In the genomic region with DNA sequence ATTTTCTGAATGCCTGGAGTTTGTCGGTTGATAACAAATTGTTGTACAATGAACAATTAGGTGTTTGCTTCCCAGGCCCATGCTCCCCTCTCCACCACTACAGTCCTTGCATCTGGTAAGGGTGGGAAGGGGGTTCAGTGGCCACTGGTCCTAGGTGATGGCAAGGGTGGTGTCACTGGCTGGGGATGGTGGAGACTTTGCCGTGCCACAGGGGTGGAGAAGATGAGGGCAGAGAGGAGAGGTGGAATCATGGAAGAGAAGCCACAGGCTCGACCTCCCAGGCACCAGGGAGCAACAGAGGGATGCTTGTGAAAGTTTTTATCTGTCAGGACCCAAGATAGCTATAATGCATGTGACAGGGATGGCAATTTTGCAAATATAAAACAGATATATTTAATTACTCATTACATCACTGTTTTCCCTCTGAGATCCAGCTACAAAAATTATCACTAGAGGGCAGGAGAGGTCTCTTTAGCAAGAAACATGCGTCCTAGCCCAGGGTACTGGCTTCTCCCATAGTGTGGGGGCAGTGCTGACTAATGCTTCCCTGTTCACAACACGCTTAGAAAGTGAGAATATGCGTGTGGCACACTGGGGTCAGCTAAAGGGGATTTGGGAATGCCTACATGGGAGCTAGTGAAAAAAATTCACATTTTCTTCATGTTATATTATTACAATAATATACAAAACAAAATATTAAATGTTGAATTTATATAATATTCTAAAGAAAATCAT, we compare ENCODE assay signal across 1 cellular context.
TF ChIP-seq lines count a peak whose summit lies in the region.

No MANE protein-coding gene starts in this region.

TF ChIP-seq in K562, 482 proteins besides CTCF, POLR2A, EP300 and RAD21 (continued from another document and continues in another):
- TF ChIP-seq, protein P1, sequence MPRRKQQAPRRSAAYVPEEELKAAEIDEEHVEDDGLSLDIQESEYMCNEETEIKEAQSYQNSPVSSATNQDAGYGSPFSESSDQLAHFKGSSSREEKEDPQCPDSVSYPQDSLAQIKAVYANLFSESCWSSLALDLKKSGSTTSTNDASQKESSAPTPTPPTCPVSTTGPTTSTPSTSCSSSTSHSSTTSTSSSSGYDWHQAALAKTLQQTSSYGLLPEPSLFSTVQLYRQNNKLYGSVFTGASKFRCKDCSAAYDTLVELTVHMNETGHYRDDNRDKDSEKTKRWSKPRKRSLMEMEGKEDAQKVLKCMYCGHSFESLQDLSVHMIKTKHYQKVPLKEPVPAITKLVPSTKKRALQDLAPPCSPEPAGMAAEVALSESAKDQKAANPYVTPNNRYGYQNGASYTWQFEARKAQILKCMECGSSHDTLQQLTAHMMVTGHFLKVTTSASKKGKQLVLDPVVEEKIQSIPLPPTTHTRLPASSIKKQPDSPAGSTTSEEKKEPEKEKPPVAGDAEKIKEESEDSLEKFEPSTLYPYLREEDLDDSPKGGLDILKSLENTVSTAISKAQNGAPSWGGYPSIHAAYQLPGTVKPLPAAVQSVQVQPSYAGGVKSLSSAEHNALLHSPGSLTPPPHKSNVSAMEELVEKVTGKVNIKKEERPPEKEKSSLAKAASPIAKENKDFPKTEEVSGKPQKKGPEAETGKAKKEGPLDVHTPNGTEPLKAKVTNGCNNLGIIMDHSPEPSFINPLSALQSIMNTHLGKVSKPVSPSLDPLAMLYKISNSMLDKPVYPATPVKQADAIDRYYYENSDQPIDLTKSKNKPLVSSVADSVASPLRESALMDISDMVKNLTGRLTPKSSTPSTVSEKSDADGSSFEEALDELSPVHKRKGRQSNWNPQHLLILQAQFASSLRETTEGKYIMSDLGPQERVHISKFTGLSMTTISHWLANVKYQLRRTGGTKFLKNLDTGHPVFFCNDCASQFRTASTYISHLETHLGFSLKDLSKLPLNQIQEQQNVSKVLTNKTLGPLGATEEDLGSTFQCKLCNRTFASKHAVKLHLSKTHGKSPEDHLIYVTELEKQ (CRISPR knock-in tag; IDR thresholded peaks at IDR 0.05), result no peak
- no peak for TF ChIP-seq RBM14 (IDR thresholded peaks at IDR 0.05; ENCODE audit: borderline replicate concordance, insufficient read depth, low read depth, low read length)
- TF ChIP-seq XRCC4 (IDR thresholded peaks at IDR 0.05; ENCODE audit: extremely low read depth, insufficient read depth, insufficient read length), result no peak
- TF ChIP-seq ZNF197 (CRISPR knock-in tag; IDR thresholded peaks at IDR 0.05; ENCODE audit: low read depth), result no peak
- TF ChIP-seq HMBOX1 (IDR thresholded peaks at IDR 0.05), result 0 out of 2 replicates have a peak, but pooled peaks have one; percentile 20
- no peak for TF ChIP-seq ILF3 (IDR thresholded peaks at IDR 0.05; ENCODE audit: borderline replicate concordance)
- TF ChIP-seq ZNF133 (CRISPR knock-in tag; IDR thresholded peaks at IDR 0.05), result no peak
- TF ChIP-seq FOSL1 (tag; conservative IDR thresholded peaks at IDR 0.05), result 0 out of 2 replicates have a peak, but pooled peaks have one; percentile 4
- no peak for TF ChIP-seq HMG20B (CRISPR knock-in tag; IDR thresholded peaks at IDR 0.05)
- no peak for TF ChIP-seq RBM25 (IDR thresholded peaks at IDR 0.05; ENCODE audit: low read depth, low read length, severe bottlenecking)
- no peak for TF ChIP-seq ZNF644 (tag; IDR thresholded peaks at IDR 0.05; ENCODE audit: low read depth)
- no peak for TF ChIP-seq KLF1 (tag; IDR thresholded peaks at IDR 0.05)
- no peak for TF ChIP-seq THRA (IDR thresholded peaks at IDR 0.05)
- no peak for TF ChIP-seq BRD4 (IDR thresholded peaks at IDR 0.05)
- TF ChIP-seq EGR1 (conservative IDR thresholded peaks at IDR 0.05), result peak; percentile 62
- no peak for TF ChIP-seq SMARCC2 (IDR thresholded peaks at IDR 0.05; ENCODE audit: low read depth)
- TF ChIP-seq VEZF1 (CRISPR knock-in tag; IDR thresholded peaks at IDR 0.05), result peak; percentile 47; the same call in 1 of the 2 replicates
- peak; percentile 91 for TF ChIP-seq SMC3 (conservative IDR thresholded peaks at IDR 0.05; ENCODE audit: insufficient read depth, low read depth, low read length)
- no peak for TF ChIP-seq NFXL1 (CRISPR knock-in tag; IDR thresholded peaks at IDR 0.05)
- no peak for TF ChIP-seq ZNF239 (CRISPR knock-in tag; IDR thresholded peaks at IDR 0.05)
- TF ChIP-seq, protein P2, sequence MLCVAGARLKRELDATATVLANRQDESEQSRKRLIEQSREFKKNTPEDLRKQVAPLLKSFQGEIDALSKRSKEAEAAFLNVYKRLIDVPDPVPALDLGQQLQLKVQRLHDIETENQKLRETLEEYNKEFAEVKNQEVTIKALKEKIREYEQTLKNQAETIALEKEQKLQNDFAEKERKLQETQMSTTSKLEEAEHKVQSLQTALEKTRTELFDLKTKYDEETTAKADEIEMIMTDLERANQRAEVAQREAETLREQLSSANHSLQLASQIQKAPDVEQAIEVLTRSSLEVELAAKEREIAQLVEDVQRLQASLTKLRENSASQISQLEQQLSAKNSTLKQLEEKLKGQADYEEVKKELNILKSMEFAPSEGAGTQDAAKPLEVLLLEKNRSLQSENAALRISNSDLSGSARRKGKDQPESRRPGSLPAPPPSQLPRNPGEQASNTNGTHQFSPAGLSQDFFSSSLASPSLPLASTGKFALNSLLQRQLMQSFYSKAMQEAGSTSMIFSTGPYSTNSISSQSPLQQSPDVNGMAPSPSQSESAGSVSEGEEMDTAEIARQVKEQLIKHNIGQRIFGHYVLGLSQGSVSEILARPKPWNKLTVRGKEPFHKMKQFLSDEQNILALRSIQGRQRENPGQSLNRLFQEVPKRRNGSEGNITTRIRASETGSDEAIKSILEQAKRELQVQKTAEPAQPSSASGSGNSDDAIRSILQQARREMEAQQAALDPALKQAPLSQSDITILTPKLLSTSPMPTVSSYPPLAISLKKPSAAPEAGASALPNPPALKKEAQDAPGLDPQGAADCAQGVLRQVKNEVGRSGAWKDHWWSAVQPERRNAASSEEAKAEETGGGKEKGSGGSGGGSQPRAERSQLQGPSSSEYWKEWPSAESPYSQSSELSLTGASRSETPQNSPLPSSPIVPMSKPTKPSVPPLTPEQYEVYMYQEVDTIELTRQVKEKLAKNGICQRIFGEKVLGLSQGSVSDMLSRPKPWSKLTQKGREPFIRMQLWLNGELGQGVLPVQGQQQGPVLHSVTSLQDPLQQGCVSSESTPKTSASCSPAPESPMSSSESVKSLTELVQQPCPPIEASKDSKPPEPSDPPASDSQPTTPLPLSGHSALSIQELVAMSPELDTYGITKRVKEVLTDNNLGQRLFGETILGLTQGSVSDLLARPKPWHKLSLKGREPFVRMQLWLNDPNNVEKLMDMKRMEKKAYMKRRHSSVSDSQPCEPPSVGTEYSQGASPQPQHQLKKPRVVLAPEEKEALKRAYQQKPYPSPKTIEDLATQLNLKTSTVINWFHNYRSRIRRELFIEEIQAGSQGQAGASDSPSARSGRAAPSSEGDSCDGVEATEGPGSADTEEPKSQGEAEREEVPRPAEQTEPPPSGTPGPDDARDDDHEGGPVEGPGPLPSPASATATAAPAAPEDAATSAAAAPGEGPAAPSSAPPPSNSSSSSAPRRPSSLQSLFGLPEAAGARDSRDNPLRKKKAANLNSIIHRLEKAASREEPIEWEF (CRISPR knock-in tag; IDR thresholded peaks at IDR 0.05), result no peak
- TF ChIP-seq, protein P3, sequence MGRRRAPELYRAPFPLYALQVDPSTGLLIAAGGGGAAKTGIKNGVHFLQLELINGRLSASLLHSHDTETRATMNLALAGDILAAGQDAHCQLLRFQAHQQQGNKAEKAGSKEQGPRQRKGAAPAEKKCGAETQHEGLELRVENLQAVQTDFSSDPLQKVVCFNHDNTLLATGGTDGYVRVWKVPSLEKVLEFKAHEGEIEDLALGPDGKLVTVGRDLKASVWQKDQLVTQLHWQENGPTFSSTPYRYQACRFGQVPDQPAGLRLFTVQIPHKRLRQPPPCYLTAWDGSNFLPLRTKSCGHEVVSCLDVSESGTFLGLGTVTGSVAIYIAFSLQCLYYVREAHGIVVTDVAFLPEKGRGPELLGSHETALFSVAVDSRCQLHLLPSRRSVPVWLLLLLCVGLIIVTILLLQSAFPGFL (CRISPR knock-in tag; IDR thresholded peaks at IDR 0.05), result no peak
- 0 out of 3 replicates have a peak, but pooled peaks of 1 of the 2 experiments have one; percentile 12 for TF ChIP-seq CBX3 (IDR thresholded peaks at IDR 0.05; ENCODE audit: borderline replicate concordance in 1 of 2, low read length in 2 of 2)
- TF ChIP-seq, protein P4, sequence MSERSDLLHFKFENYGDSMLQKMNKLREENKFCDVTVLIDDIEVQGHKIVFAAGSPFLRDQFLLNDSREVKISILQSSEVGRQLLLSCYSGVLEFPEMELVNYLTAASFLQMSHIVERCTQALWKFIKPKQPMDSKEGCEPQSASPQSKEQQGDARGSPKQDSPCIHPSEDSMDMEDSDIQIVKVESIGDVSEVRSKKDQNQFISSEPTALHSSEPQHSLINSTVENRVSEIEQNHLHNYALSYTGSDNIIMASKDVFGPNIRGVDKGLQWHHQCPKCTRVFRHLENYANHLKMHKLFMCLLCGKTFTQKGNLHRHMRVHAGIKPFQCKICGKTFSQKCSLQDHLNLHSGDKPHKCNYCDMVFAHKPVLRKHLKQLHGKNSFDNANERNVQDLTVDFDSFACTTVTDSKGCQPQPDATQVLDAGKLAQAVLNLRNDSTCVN (CRISPR knock-in tag; IDR thresholded peaks at IDR 0.05), result no peak
- TF ChIP-seq HDAC6 (IDR thresholded peaks at IDR 0.05; ENCODE audit: low read depth, low read length), result no peak
- TF ChIP-seq CBX2 (IDR thresholded peaks at IDR 0.05; ENCODE audit: insufficient read depth, low read length, poor library complexity, severe bottlenecking), result no peak
- TF ChIP-seq ARID3B (CRISPR knock-in tag; IDR thresholded peaks at IDR 0.05; ENCODE audit: borderline replicate concordance), result no peak
- peak; percentile 62 for TF ChIP-seq CREM (IDR thresholded peaks at IDR 0.05; ENCODE audit: low read depth)
- TF ChIP-seq, protein P5, sequence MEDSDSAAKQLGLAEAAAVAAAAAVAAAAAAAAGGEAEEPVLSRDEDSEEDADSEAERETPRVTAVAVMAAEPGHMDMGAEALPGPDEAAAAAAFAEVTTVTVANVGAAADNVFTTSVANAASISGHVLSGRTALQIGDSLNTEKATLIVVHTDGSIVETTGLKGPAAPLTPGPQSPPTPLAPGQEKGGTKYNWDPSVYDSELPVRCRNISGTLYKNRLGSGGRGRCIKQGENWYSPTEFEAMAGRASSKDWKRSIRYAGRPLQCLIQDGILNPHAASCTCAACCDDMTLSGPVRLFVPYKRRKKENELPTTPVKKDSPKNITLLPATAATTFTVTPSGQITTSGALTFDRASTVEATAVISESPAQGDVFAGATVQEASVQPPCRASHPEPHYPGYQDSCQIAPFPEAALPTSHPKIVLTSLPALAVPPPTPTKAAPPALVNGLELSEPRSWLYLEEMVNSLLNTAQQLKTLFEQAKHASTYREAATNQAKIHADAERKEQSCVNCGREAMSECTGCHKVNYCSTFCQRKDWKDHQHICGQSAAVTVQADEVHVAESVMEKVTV (CRISPR knock-in tag; IDR thresholded peaks at IDR 0.05), result peak; percentile 90
- peak; percentile 49; the same call in 1 of the 2 replicates for TF ChIP-seq CHAMP1 (IDR thresholded peaks at IDR 0.05)
- peak in 1 of 2 experiments; percentile 37; a peak in 1 of 4 replicates for TF ChIP-seq RCOR1 (IDR thresholded peaks at IDR 0.05; ENCODE audit: borderline replicate concordance in 1 of 2, low read depth in 2 of 2, low read length in 2 of 2)
